Comparison of ENCODE assay signal across 1 cellular context in genomic region chr14:102084931-102085330, GRCh38.
A peak's percentile ranks its signal among the peaks of the same experiment; 100 is the strongest.
TF ChIP-seq lines count a peak whose summit lies in the region.

No MANE protein-coding gene starts in this region.

TF ChIP-seq in GM12878, 131 proteins besides CTCF, POLR2A, EP300 and RAD21:
- 0 out of 2 replicates have a peak, but pooled peaks have one; percentile 20 for TF ChIP-seq NBN (IDR thresholded peaks at IDR 0.05)
- no peak for TF ChIP-seq TBL1XR1 (IDR thresholded peaks at IDR 0.05; ENCODE audit: low read depth, low read length)
